26 cellular contexts compared by ENCODE assay signal in the genomic region with DNA sequence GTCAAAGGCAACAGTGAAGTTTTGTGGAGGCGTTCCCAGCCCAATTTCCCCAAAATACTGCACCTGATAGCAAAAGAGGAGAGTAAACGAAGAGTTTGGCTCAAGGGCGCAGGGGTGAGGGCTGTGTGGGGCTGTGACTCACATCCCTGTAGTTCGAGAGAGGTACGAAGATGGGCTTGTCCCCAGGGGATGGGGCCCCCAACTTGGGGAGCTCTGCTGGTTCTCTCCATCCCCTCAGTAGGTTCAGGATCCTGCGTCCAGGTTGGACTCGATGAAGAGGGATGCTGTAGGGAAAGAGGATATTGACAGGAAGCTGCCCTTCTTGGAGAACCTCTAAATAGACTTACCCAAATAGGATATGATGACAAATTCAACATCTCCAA. TPM values are rescaled to one million over a fixed set of nuclear protein-coding genes. Genes with fewer than 3 reads are reported as not detected.
DNase-seq lines count a peak whose midpoint lies in the region; ATAC-seq and TF ChIP-seq lines count a peak whose summit lies in the region.
"Had no signal": no experiment of that assay in that cellular context is flagged by ENCODE, and none has a peak within 500 bp of the region (broad histone marks: within the 10 kb centered on the region; RNA-seq: fewer than 3 reads in every experiment).

No MANE protein-coding gene starts in this region.

- H3K27ac Mint-ChIP-seq in T-helper 2 cell treated with Interferon-gamma antibody and Interleukin-4, amounts not matched to agents 5 μg/mL and 100 μg/mL, for 36 hours: peak overlapping the region; percentile 66
- H3K27ac Mint-ChIP-seq in activated naive CD4-positive, alpha-beta T cell treated with anti-CD3 and anti-CD28 coated beads, Interleukin-2, amount 50 U/mL, for 24 hours: peak overlapping the region; percentile 59
- no peak overlapping the region for H3K27ac Mint-ChIP-seq in chondrocyte (ENCODE audit: unreplicated experiment)

- no peak for DNase-seq in T-helper 2 cell treated with Interferon-gamma antibody and Interleukin-4, amounts not matched to agents 5 μg/mL and 100 μg/mL, for 36 hours (ENCODE audit: low spot score)
- no peak for DNase-seq in T-helper 2 cell
- DNase-seq in activated naive CD4-positive, alpha-beta T cell (lab: John Stamatoyannopoulos, UW): no peak
- peak; percentile 46 for DNase-seq in chondrocyte (ENCODE audit: low spot score)
- DNase-seq in upper lobe of right lung: peak; percentile 61
- no peak for DNase-seq in AG20443 (ENCODE audit: low spot score)
- DNase-seq: 8988T; activated gamma-delta T cell; CD4-positive, CD25-positive, alpha-beta regulatory T cell; head of caudate nucleus; naive thymus-derived CD8-positive, alpha-beta T cell; NCI-H1417; NCI-H2029 treated with DMSO at 0.1 percent for 48 hours; NCI-H526 treated with DMSO at 0.1 percent for 48 hours; SHP77; small intestine; stimulated activated CD4-positive, alpha-beta T cell treated with anti-CD3 and anti-CD28 coated beads, Interleukin-2, amount 100 ng/mL, for 24 hours had no signal

- no peaks in the 10 kb centered on the region for H3K9me3 ChIP-seq in upper lobe of right lung
- H3K9me3 ChIP-seq: suprapubic skin had no signal

- H3K27me3 Mint-ChIP-seq in T-helper 2 cell treated with Interferon-gamma antibody and Interleukin-4, amounts not matched to agents 5 μg/mL and 100 μg/mL, for 36 hours (ENCODE audit: low read depth): no peaks in the 10 kb centered on the region
- no peaks in the 10 kb centered on the region for H3K27me3 Mint-ChIP-seq in activated naive CD4-positive, alpha-beta T cell treated with anti-CD3 and anti-CD28 coated beads, Interleukin-2, amount 50 U/mL, for 24 hours
- peaks cover 9% of the 10 kb centered on the region for H3K27me3 Mint-ChIP-seq in chondrocyte (ENCODE audit: low read depth)
- H3K27me3 Mint-ChIP-seq: naive thymus-derived CD8-positive, alpha-beta T cell had no signal

- H3K36me3 Mint-ChIP-seq in T-helper 2 cell treated with Interferon-gamma antibody and Interleukin-4, amounts not matched to agents 5 μg/mL and 100 μg/mL, for 36 hours (ENCODE audit: low read depth): peaks cover 2% of the 10 kb centered on the region
- H3K36me3 Mint-ChIP-seq in activated naive CD4-positive, alpha-beta T cell treated with anti-CD3 and anti-CD28 coated beads, Interleukin-2, amount 50 U/mL, for 24 hours: no peaks in the 10 kb centered on the region
- no peaks in the 10 kb centered on the region for H3K36me3 Mint-ChIP-seq in chondrocyte (ENCODE audit: low read depth)
- H3K36me3 Mint-ChIP-seq: CD4-positive, CD25-positive, alpha-beta regulatory T cell; naive thymus-derived CD8-positive, alpha-beta T cell had no signal

- peaks cover 5% of the 10 kb centered on the region for H3K4me1 ChIP-seq in upper lobe of right lung

- H3K27me3 ChIP-seq in upper lobe of right lung: no peaks in the 10 kb centered on the region
- H3K27me3 ChIP-seq: cardiac muscle cell, suprapubic skin had no signal

- peaks cover 51% of the 10 kb centered on the region for H3K4me1 Mint-ChIP-seq in T-helper 2 cell treated with Interferon-gamma antibody and Interleukin-4, amounts not matched to agents 5 μg/mL and 100 μg/mL, for 36 hours (ENCODE audit: low read depth)
- peaks cover 72% of the 10 kb centered on the region for H3K4me1 Mint-ChIP-seq in activated naive CD4-positive, alpha-beta T cell treated with anti-CD3 and anti-CD28 coated beads, Interleukin-2, amount 50 U/mL, for 24 hours
- H3K4me1 Mint-ChIP-seq in chondrocyte (ENCODE audit: low read depth): peaks cover 4% of the 10 kb centered on the region

- H3K27ac ChIP-seq in upper lobe of right lung: peak overlapping the region; percentile 80
- H3K27ac ChIP-seq: KMS-11, suprapubic skin had no signal

- TF ChIP-seq CTCF in chondrocyte (IDR thresholded peaks at IDR 0.05) (no peak), upper lobe of right lung (IDR thresholded peaks at IDR 0.05) (no peak)

- no peaks in the 10 kb centered on the region for H3K36me3 ChIP-seq in upper lobe of right lung
- H3K36me3 ChIP-seq: cardiac muscle cell, suprapubic skin had no signal

- H3K4me3 ChIP-seq in upper lobe of right lung: peak overlapping the region; percentile 54
- H3K4me3 ChIP-seq: cardiac muscle cell, suprapubic skin had no signal

- no peaks in the 10 kb centered on the region for H3K9me3 Mint-ChIP-seq in T-helper 2 cell treated with Interferon-gamma antibody and Interleukin-4, amounts not matched to agents 5 μg/mL and 100 μg/mL, for 36 hours
- H3K9me3 Mint-ChIP-seq in activated naive CD4-positive, alpha-beta T cell treated with anti-CD3 and anti-CD28 coated beads, Interleukin-2, amount 50 U/mL, for 24 hours: no peaks in the 10 kb centered on the region
- H3K9me3 Mint-ChIP-seq in chondrocyte (ENCODE audit: low read depth): no peaks in the 10 kb centered on the region
- H3K9me3 Mint-ChIP-seq: CD4-positive, CD25-positive, alpha-beta regulatory T cell; naive thymus-derived CD8-positive, alpha-beta T cell had no signal

- ATAC-seq in upper lobe of right lung (no peak), HG02571 (IDR thresholded peaks at IDR 0.05; ENCODE audit: unreplicated experiment) (no peak)
- ATAC-seq: naive thymus-derived CD8-positive, alpha-beta T cell; Panc1 had no signal

- intact Hi-C loops in upper lobe of right lung (cut with DNase I): no loop called here

- H3K4me3 Mint-ChIP-seq in T-helper 2 cell treated with Interferon-gamma antibody and Interleukin-4, amounts not matched to agents 5 μg/mL and 100 μg/mL, for 36 hours: no peak overlapping the region
- H3K4me3 Mint-ChIP-seq in activated naive CD4-positive, alpha-beta T cell treated with anti-CD3 and anti-CD28 coated beads, Interleukin-2, amount 50 U/mL, for 24 hours: peak overlapping the region; percentile 15
- H3K4me3 Mint-ChIP-seq in chondrocyte (ENCODE audit: unreplicated experiment): no peak overlapping the region

RNA-seq across cellular contexts. Expression of a gene that starts 3.4 kb away (rescaled TPM):
- 0.27 to 0.74 TPM (median 0.55 TPM) in 3 replicates for total RNA-seq in chondrocyte
- 1,895 TPM for total RNA-seq in upper lobe of right lung

RNA-seq across cellular contexts. Expression of a gene that starts 14.2 kb away (rescaled TPM):
- total RNA-seq in chondrocyte: 47.7 to 48.9 TPM (median 48.3 TPM) in 3 replicates
- 101 TPM for total RNA-seq in upper lobe of right lung

RNA-seq across cellular contexts. Expression of a gene that starts 22.1 kb away (rescaled TPM):
- 15.7 to 37.2 TPM (median 15.8 TPM) in 3 replicates for total RNA-seq in chondrocyte
- total RNA-seq in upper lobe of right lung: 34.4 TPM

RNA-seq across cellular contexts. Expression of a gene that starts 32.8 kb away (rescaled TPM):
- total RNA-seq in chondrocyte (4.9 to 9.3 TPM (median 8.9 TPM) in 3 replicates), upper lobe of right lung (12.8 TPM)
- total RNA-seq: fibroblast of villous mesenchyme had no signal

RNA-seq across cellular contexts. Expression of a gene that starts 56.7 kb away (rescaled TPM):
- total RNA-seq in chondrocyte (not detected in 3 replicates), upper lobe of right lung (0.52 TPM)
- total RNA-seq: CD4-positive, CD25-positive, alpha-beta regulatory T cell; fibroblast of villous mesenchyme; osteocyte; renal cortical epithelial cell; suprapubic skin had no signal

Comparison
In these comparisons a context has a peak if more than half of its experiments do, and no peak if none do; other contexts are left out.
1. DNase-seq: peak in chondrocyte (single experiment) and upper lobe of right lung (single experiment); none in T-helper 2 cell treated with Interferon-gamma antibody and Interleukin-4, amounts not matched to agents 5 μg/mL and 100 μg/mL, for 36 hours (single experiment), T-helper 2 cell (0 of 5), activated naive CD4-positive, alpha-beta T cell (0 of 4) and AG20443 (single experiment).
2. RNA of a gene that starts 3.4 kb away (total RNA-seq): 1,895 TPM in upper lobe of right lung (single experiment); 0.27 to 0.74 TPM in chondrocyte; every median in the first group is over 1,000 times any median in the second.